In genomic region chr19:46478356-46478986, GRCh38 we compare ENCODE assay signal across 7 cellular contexts. TPM values are rescaled to one million over a fixed set of nuclear protein-coding genes. Genes with fewer than 3 reads are reported as not detected.
DNase-seq lines count a peak whose midpoint lies in the region; ATAC-seq and TF ChIP-seq lines count a peak whose summit lies in the region.

No MANE protein-coding gene starts in this region.

- no peak overlapping the region for H3K9ac ChIP-seq in mesenchymal stem cell (ENCODE audit: low read length)

- H3K9me3 ChIP-seq in mesenchymal stem cell (ENCODE audit: control insufficient read depth, low read length): no peaks in the 10 kb centered on the region
- H3K9me3 ChIP-seq in left lung: no peaks in the 10 kb centered on the region

- no peak overlapping the region for H3K4ac ChIP-seq in mesenchymal stem cell (ENCODE audit: low read depth in 1 of 2, low read length in 2 of 2)

- H3K4me1 Mint-ChIP-seq in activated naive CD8-positive, alpha-beta T cell treated with anti-CD3 and anti-CD28 coated beads, Interleukin-2, amount 50 U/mL, for 24 hours: peaks cover 6% of the 10 kb centered on the region

- no peak for TF ChIP-seq CTCF in GM12865 (IDR thresholded peaks at IDR 0.05; ENCODE audit: insufficient read depth, low read depth, low read length, missing control alignments)
- no peak for TF ChIP-seq CTCF in left lung (IDR thresholded peaks at IDR 0.05)

- peaks cover 45% of the 10 kb centered on the region for H3K27me3 Mint-ChIP-seq in activated naive CD8-positive, alpha-beta T cell treated with anti-CD3 and anti-CD28 coated beads, Interleukin-2, amount 50 U/mL, for 24 hours

- no peak overlapping the region for H3K23ac ChIP-seq in mesenchymal stem cell (ENCODE audit: low read length in 2 of 2)

- H3K4me3 ChIP-seq in GM12865 (ENCODE audit: low read depth, low read length) (no peak overlapping the region), mesenchymal stem cell (ENCODE audit: insufficient read depth in 1 of 2, low read depth in 1 of 2, low read length in 2 of 2) (no peak overlapping the region), left lung (no peak overlapping the region)

- no peaks in the 10 kb centered on the region for H3K36me3 Mint-ChIP-seq in activated naive CD8-positive, alpha-beta T cell treated with anti-CD3 and anti-CD28 coated beads, Interleukin-2, amount 50 U/mL, for 24 hours (ENCODE audit: low read depth)

- no peaks in the 10 kb centered on the region for H3K27me3 ChIP-seq in mesenchymal stem cell (ENCODE audit: control insufficient read depth in 1 of 2, insufficient read depth in 1 of 2, low read length in 2 of 2)
- peaks cover 0 to 62% of the 10 kb centered on the region in 2 donors for H3K27me3 ChIP-seq in left lung

- H2BK12ac ChIP-seq in mesenchymal stem cell (ENCODE audit: low read length in 2 of 2): no peak overlapping the region

- no peak overlapping the region for H4K91ac ChIP-seq in mesenchymal stem cell (ENCODE audit: low read length)

- H3K4me1 ChIP-seq in mesenchymal stem cell (ENCODE audit: control insufficient read depth, insufficient read depth, low read depth, low read length) (no peaks in the 10 kb centered on the region), left lung (peaks cover 0 to 4% of the 10 kb centered on the region in 2 donors)

- no peak overlapping the region for H3K4me2 ChIP-seq in mesenchymal stem cell (ENCODE audit: low read length, poor library complexity, severe bottlenecking)

- H3K27ac Mint-ChIP-seq in activated naive CD8-positive, alpha-beta T cell treated with anti-CD3 and anti-CD28 coated beads, Interleukin-2, amount 50 U/mL, for 24 hours: peak overlapping the region; percentile 34

- DNase-seq in GM12865 (ENCODE audit: low read depth): peak; percentile 38
- peak; percentile 15 for DNase-seq in NCI-H1092 (lab: John Stamatoyannopoulos, UW)
- DNase-seq in activated naive CD8-positive, alpha-beta T cell treated with anti-CD3 and anti-CD28 coated beads, Interleukin-2, amount 50 U/mL, for 24 hours: no peak
- peak; percentile 90 for DNase-seq in mesenchymal stem cell
- no peak for DNase-seq in left lung

- no peak overlapping the region for H3K18ac ChIP-seq in mesenchymal stem cell (ENCODE audit: low read depth in 1 of 2, low read length in 2 of 2)

- H2BK5ac ChIP-seq in mesenchymal stem cell (ENCODE audit: low read depth, low read length, poor library complexity, severe bottlenecking): no peak overlapping the region

- no peak overlapping the region for H2AFZ ChIP-seq in mesenchymal stem cell (ENCODE audit: low read depth, low read length)

- H3K14ac ChIP-seq in mesenchymal stem cell (ENCODE audit: low read length in 2 of 2): no peak overlapping the region

- intact Hi-C loops in left lung (cut with DNase I): no loop called here

- no peaks in the 10 kb centered on the region for H3K36me3 ChIP-seq in mesenchymal stem cell (ENCODE audit: control insufficient read depth in 1 of 2, insufficient read depth in 2 of 2, low read depth in 1 of 2, low read length in 2 of 2)
- no peaks in the 10 kb centered on the region for H3K36me3 ChIP-seq in left lung

- H2BK15ac ChIP-seq in mesenchymal stem cell (ENCODE audit: low read depth, poor library complexity, severe bottlenecking): no peak overlapping the region

- H3K27ac ChIP-seq in mesenchymal stem cell (ENCODE audit: low read length, poor library complexity, severe bottlenecking): no peak overlapping the region
- no peak overlapping the region for H3K27ac ChIP-seq in left lung

- no peak overlapping the region for H2BK120ac ChIP-seq in mesenchymal stem cell (ENCODE audit: low read depth, low read length)

- no peaks in the 10 kb centered on the region for H3K9me3 Mint-ChIP-seq in activated naive CD8-positive, alpha-beta T cell treated with anti-CD3 and anti-CD28 coated beads, Interleukin-2, amount 50 U/mL, for 24 hours

- no peaks in the 10 kb centered on the region for H3K79me1 ChIP-seq in mesenchymal stem cell (replicated peaks; ENCODE audit: low read length, poor library complexity, severe bottlenecking)

- no peak overlapping the region for H2AK5ac ChIP-seq in mesenchymal stem cell (ENCODE audit: low read length, severe bottlenecking)

- WGBS in mesenchymal stem cell: 63% methylated on average over 3 of the region's 4 CpGs

- ATAC-seq in activated naive CD8-positive, alpha-beta T cell treated with anti-CD3 and anti-CD28 coated beads, Interleukin-2, amount 50 U/mL, for 24 hours: peak; percentile 57
- no peak for ATAC-seq in left lung
- no peak for ATAC-seq in HG02938 (IDR thresholded peaks at IDR 0.05; ENCODE audit: unreplicated experiment)
- no peak for ATAC-seq in HG02885 (IDR thresholded peaks at IDR 0.05; ENCODE audit: poor library complexity, unreplicated experiment)

- H4K8ac ChIP-seq in mesenchymal stem cell (ENCODE audit: low read length): no peak overlapping the region

- H3K4me3 Mint-ChIP-seq in activated naive CD8-positive, alpha-beta T cell treated with anti-CD3 and anti-CD28 coated beads, Interleukin-2, amount 50 U/mL, for 24 hours: no peak overlapping the region

RNA-seq across cellular contexts. Expression of gene PNMA8A, which starts 7.1 kb away (rescaled TPM):
- 13.7 TPM for polyA plus RNA-seq in mesenchymal stem cell (2013, experiment 1 of 2)
- 14.5 TPM for polyA plus RNA-seq in mesenchymal stem cell (2013, experiment 2 of 2)
- 1 to 10 TPM; 1.5 to 3.8 TPM for total RNA-seq in left lung

RNA-seq across cellular contexts. Expression of gene PNMA8B, which starts 17.2 kb away (rescaled TPM):
- 0.86 TPM for polyA plus RNA-seq in mesenchymal stem cell (2013, experiment 1 of 2)
- 0.88 TPM for polyA plus RNA-seq in mesenchymal stem cell (2013, experiment 2 of 2)
- total RNA-seq in left lung: 1 to 10 TPM; 1.4 to 2.1 TPM

RNA-seq across cellular contexts. Expression of gene PNMA8C, which starts 49.7 kb away (rescaled TPM):
- 0.03 TPM for polyA plus RNA-seq in mesenchymal stem cell (2013, experiment 1 of 2)
- polyA plus RNA-seq in mesenchymal stem cell (2013, experiment 2 of 2): 0.03 TPM
- under 1 TPM; 0.09 to 0.16 TPM for total RNA-seq in left lung

Comparison
In these comparisons a context has a peak if more than half of its experiments do, and no peak if none do; other contexts are left out.
1. DNase-seq: peak in GM12865 (single experiment), NCI-H1092 (single experiment) and mesenchymal stem cell (single experiment); none in activated naive CD8-positive, alpha-beta T cell treated with anti-CD3 and anti-CD28 coated beads, Interleukin-2, amount 50 U/mL, for 24 hours (single experiment) and left lung (0 of 2).